Comparison of ENCODE assay signal across 10 cellular contexts in the genomic region with DNA sequence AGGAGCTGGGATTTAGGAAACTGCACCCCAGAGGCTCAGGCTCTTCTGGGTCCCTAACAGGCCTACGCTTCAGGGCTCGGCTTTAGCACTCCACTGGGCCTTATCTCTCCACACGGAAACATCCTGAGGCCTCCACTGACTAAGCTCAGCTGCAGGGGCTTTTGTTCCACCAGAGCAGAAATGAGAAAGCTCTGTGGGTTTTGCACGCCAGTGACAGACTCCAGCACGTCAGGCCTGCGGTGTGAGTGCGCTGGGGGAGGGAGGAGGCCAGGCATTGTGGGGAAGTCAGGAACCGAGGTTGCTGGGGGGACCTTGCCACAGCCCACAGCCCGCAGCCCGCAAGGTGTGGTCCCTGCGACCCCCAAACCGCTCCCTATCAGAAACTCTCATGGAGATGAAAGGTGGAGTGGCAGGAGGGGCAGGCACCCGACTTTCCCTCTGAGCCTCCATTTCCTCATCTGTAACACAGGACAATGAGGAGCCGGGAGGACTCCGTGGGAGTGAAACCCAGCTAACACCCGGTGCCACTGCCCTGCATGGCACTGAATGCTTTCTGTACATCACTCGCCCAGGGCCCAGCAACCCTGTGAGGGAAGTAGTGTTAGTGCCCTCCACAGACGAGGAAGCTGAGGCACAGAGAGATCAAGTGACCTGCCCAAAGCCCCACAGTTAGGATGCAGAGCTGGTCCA.
DNase-seq lines count a peak whose midpoint lies in the region; ATAC-seq, FAIRE-seq and TF ChIP-seq lines count a peak whose summit lies in the region.
"Had no signal": no experiment of that assay in that cellular context is flagged by ENCODE, and none has a peak within 500 bp of the region (broad histone marks: within the 10 kb centered on the region; RNA-seq: fewer than 3 reads in every experiment).

No MANE protein-coding gene starts in this region.

- H3K36me3 ChIP-seq in kidney (ENCODE audit: control insufficient read depth in 1 of 2, insufficient read depth in 2 of 2, low read length in 2 of 2) = no peaks in the 10 kb centered on the region
- H3K36me3 ChIP-seq in esophagus muscularis mucosa = no peaks in the 10 kb centered on the region
- H3K36me3 ChIP-seq: tibial nerve had no signal

- no peak for TF ChIP-seq EP300 in esophagus muscularis mucosa (IDR thresholded peaks at IDR 0.05)

- FAIRE-seq in GM12891 (lab: Jason Lieb, UNC) (peak; percentile 77), kidney (lab: Jason Lieb, UNC) (no peak)

- peaks cover 0 to 37% (median 0%) of the 10 kb centered on the region in 4 donors for H3K27me3 ChIP-seq in esophagus muscularis mucosa
- H3K27me3 ChIP-seq: tibial nerve had no signal

- peak overlapping the region in 4 of 10 donors; percentile 27 to 77 (median 50) for H3K27ac Mint-ChIP-seq in naive thymus-derived CD8-positive, alpha-beta T cell

- H3K4me1 ChIP-seq in kidney (ENCODE audit: control insufficient read depth in 1 of 2, insufficient read depth in 1 of 2, low read depth in 1 of 2, low read length in 2 of 2) = no peaks in the 10 kb centered on the region
- no peaks in the 10 kb centered on the region for H3K4me1 ChIP-seq in esophagus muscularis mucosa
- H3K4me1 ChIP-seq: tibial nerve had no signal

- no peak for TF ChIP-seq POLR2A in GM12891 (IDR thresholded peaks at IDR 0.05; ENCODE audit: low read depth, low read length)
- no peak for TF ChIP-seq POLR2A in esophagus muscularis mucosa (IDR thresholded peaks at IDR 0.05; ENCODE audit: low read depth)

- no peaks in the 10 kb centered on the region for H3K9me3 Mint-ChIP-seq in naive thymus-derived CD8-positive, alpha-beta T cell

- 78% methylated on average over 13 of the region's 18 CpGs for WGBS in esophagus muscularis mucosa

- H3K9me3 ChIP-seq in kidney (ENCODE audit: control insufficient read depth in 1 of 2, low read length in 2 of 2) (no peaks in the 10 kb centered on the region), esophagus muscularis mucosa (no peaks in the 10 kb centered on the region)
- H3K9me3 ChIP-seq: tibial nerve had no signal

- no peak overlapping the region for H3K9ac ChIP-seq in kidney (ENCODE audit: low read length in 2 of 2)

- POLR2A ChIA-PET in naive thymus-derived CD8-positive, alpha-beta T cell (lab: Charles Lee) = no interaction called here

- H3K27me3 Mint-ChIP-seq in naive thymus-derived CD8-positive, alpha-beta T cell = peaks cover 3 to 45% (median 19%) of the 10 kb centered on the region in 5 donors

- peak overlapping the region in 7 of 10 donors; percentile 13 to 59 (median 36) for H3K4me3 Mint-ChIP-seq in naive thymus-derived CD8-positive, alpha-beta T cell

- intact Hi-C loops in kidney (cut with DNase I) (no loop called here), esophagus muscularis mucosa (cut with DNase I) (no loop called here)

- H3K4me3 ChIP-seq in kidney (ENCODE audit: low read length in 2 of 2) (no peak overlapping the region), esophagus muscularis mucosa (no peak overlapping the region)
- H3K4me3 ChIP-seq: tibial nerve had no signal

- ATAC-seq in GM21528 (IDR thresholded peaks at IDR 0.05; ENCODE audit: low FRiP score, unreplicated experiment) = peak; percentile 73
- ATAC-seq in naive thymus-derived CD8-positive, alpha-beta T cell = peak in 1 of 2 donors; percentile 86

- H3K27ac ChIP-seq in kidney (ENCODE audit: low read depth in 2 of 2, low read length in 2 of 2) (no peak overlapping the region), esophagus muscularis mucosa (replicated peaks in 1 of 4) (no peak overlapping the region)
- H3K27ac ChIP-seq: tibial nerve, VCaP had no signal

- H3K4me1 Mint-ChIP-seq in naive thymus-derived CD8-positive, alpha-beta T cell = peaks cover 13 to 24% (median 17%) of the 10 kb centered on the region in 4 donors

- peak; percentile 57 for DNase-seq in GM12891 (ENCODE audit: insufficient read length, low spot score)
- DNase-seq in MV-4-11 (lab: John Stamatoyannopoulos, UW) = peak; percentile 87
- peak in 8 of 10 donors; percentile 4 to 59 (median 40) for DNase-seq in naive thymus-derived CD8-positive, alpha-beta T cell
- DNase-seq in OCI-M2 (lab: John Stamatoyannopoulos, UW; ENCODE audit: unreplicated experiment) = no peak
- no peak for DNase-seq in kidney
- DNase-seq in inferior parietal cortex (ENCODE audit: extremely low spot score) = no peak
- no peak for DNase-seq in esophagus muscularis mucosa (ENCODE audit: extremely low spot score)

- TF ChIP-seq CTCF in kidney (IDR thresholded peaks at IDR 0.05; ENCODE audit: borderline replicate concordance, extremely low read depth, insufficient read depth) = no peak
- TF ChIP-seq CTCF in esophagus muscularis mucosa (IDR thresholded peaks at IDR 0.05) = no peak

- no peaks in the 10 kb centered on the region for H3K36me3 Mint-ChIP-seq in naive thymus-derived CD8-positive, alpha-beta T cell

TF ChIP-seq in GM12891, 5 proteins besides CTCF, POLR2A, EP300 and RAD21:
- TF ChIP-seq POU2F2 (IDR thresholded peaks at IDR 0.05; ENCODE audit: low read depth, low read length) (peak; percentile 78), SPI1 (IDR thresholded peaks at IDR 0.05; ENCODE audit: low read depth, low read length) (peak; percentile 76), POLR2AphosphoS5 (IDR thresholded peaks at IDR 0.05; ENCODE audit: low read depth, low read length) (no peak)

Comparison
In these comparisons a context has a peak if more than half of its experiments do, and no peak if none do; other contexts are left out.
1. DNase-seq: peak in GM12891 (single experiment), MV-4-11 (single experiment) and naive thymus-derived CD8-positive, alpha-beta T cell (8 of 10); none in OCI-M2 (single experiment), kidney (single experiment), inferior parietal cortex (single experiment) and esophagus muscularis mucosa (single experiment).